In genomic region chr14:23041729-23042128, GRCh38 we compare ENCODE assay signal across 20 cellular contexts. TPM values are rescaled to one million over a fixed set of nuclear protein-coding genes. Genes with fewer than 3 reads are reported as not detected.
DNase-seq lines count a peak whose midpoint lies in the region; ATAC-seq and TF ChIP-seq lines count a peak whose summit lies in the region.
"Had no signal": no experiment of that assay in that cellular context is flagged by ENCODE, and none has a peak within 500 bp of the region (broad histone marks: within the 10 kb centered on the region; RNA-seq: fewer than 3 reads in every experiment).

No MANE protein-coding gene starts in this region.

- ATAC-seq in PC-3, result peak; percentile 96
- ATAC-seq: Right ventricle myocardium inferior had no signal

- H3K4me3 ChIP-seq in PC-3 (ENCODE audit: low read length) (no peak overlapping the region), fibroblast of mammary gland (ENCODE audit: control insufficient read depth, low read depth, low read length) (no peak overlapping the region), lower leg skin (ENCODE audit: low read depth, poor library complexity, severe bottlenecking) (no peak overlapping the region)
- H3K4me3 ChIP-seq in CD8-positive, alpha-beta memory T cell (ENCODE audit: low read length), result no peak overlapping the region

- no peak overlapping the region for H3K9ac ChIP-seq in PC-3 (ENCODE audit: low read length)

- WGBS in lower leg skin, 2 donors, result 81 to 84% methylated on average over 7 to 8 of the region's 8 CpGs

- H3K4me2 ChIP-seq in PC-3 (ENCODE audit: low read length), result peak overlapping the region; percentile 29; the same call in 1 of the 2 replicates

- DNase-seq in AG20443 (ENCODE audit: low spot score) (peak; percentile 15), HCEC 1CT (peak; percentile 67), PC-3 (peak; percentile 79), fibroblast of mammary gland (ENCODE audit: low read depth) (peak; percentile 44), activated gamma-delta T cell (lab: John Stamatoyannopoulos, UW) (no peak), NCI-H226 (no peak), lower leg skin (ENCODE audit: low spot score in 2 of 2) (no peak)
- DNase-seq in CD8-positive, alpha-beta memory T cell, result no peak
- DNase-seq: AML-193, DMS79, GDM1, H9, Karpas-422, NCI-H1105, NCI-H2081 treated with DMSO at 0.1 percent for 48 hours, NCI-H524 had no signal

- H3K4me3 Mint-ChIP-seq in CD8-positive, alpha-beta memory T cell, result no peak overlapping the region
- H3K4me3 Mint-ChIP-seq: H9; T-helper 2 cell treated with Interferon-gamma antibody and Interleukin-4, amounts not matched to agents 5 μg/mL and 100 μg/mL, for 36 hours had no signal

- H3K27me3 Mint-ChIP-seq in CD8-positive, alpha-beta memory T cell, result peaks cover 0 to 4% of the 10 kb centered on the region in 2 donors

- H3K4me1 Mint-ChIP-seq in CD8-positive, alpha-beta memory T cell, result no peaks in the 10 kb centered on the region

- POLR2A ChIA-PET in PC-3 (lab: Charles Lee; ENCODE audit: unreplicated experiment), result interaction anchor here (0.6 kb wide), 1 partner anchor 18 kb away, joined by 6 read pairs; no protein-coding TSS in a partner anchor
- POLR2A ChIA-PET in CD8-positive, alpha-beta memory T cell (lab: Charles Lee), result no interaction called here

- CTCF ChIA-PET in PC-3 (lab: Charles Lee), result interaction anchor here (0.6 to 1.0 kb wide), 2 partner anchors 67 to 68 kb away, joined by 4 read pairs; no protein-coding TSS in a partner anchor
- CTCF ChIA-PET in CD8-positive, alpha-beta memory T cell (lab: Charles Lee), result no interaction called here

- no peaks in the 10 kb centered on the region for H3K36me3 ChIP-seq in PC-3 (ENCODE audit: low read depth, low read length)
- H3K36me3 ChIP-seq in CD8-positive, alpha-beta memory T cell (ENCODE audit: insufficient read depth, low read length), result no peaks in the 10 kb centered on the region

- no peaks in the 10 kb centered on the region for H3K9me2 ChIP-seq in PC-3 (replicated peaks; ENCODE audit: low read length)

- no peak overlapping the region for H2AFZ ChIP-seq in PC-3 (ENCODE audit: low read length)

- TF ChIP-seq CTCF in PC-3 (conservative IDR thresholded peaks at IDR 0.05; ENCODE audit: low read depth, low read length), result no peak
- no peak for TF ChIP-seq CTCF in fibroblast of mammary gland (conservative IDR thresholded peaks at IDR 0.05; ENCODE audit: control insufficient read depth, insufficient read depth, low read depth, low read length)
- no peak for TF ChIP-seq CTCF in lower leg skin (IDR thresholded peaks at IDR 0.05)

- H4K20me1 ChIP-seq in PC-3 (ENCODE audit: low read length), result no peaks in the 10 kb centered on the region

- intact Hi-C loops in PC-3 (cut with micrococcal nuclease) (no loop called here), lower leg skin (cut with DNase I; ENCODE audit: low total_unique reads) (no loop called here)

- no peak for TF ChIP-seq POLR2A in lower leg skin (IDR thresholded peaks at IDR 0.05)

- no peaks in the 10 kb centered on the region for H3K27me3 ChIP-seq in PC-3 (ENCODE audit: low read length)
- no peaks in the 10 kb centered on the region for H3K27me3 ChIP-seq in CD8-positive, alpha-beta memory T cell (ENCODE audit: insufficient read depth, low read length, poor library complexity, severe bottlenecking)

- H3F3A ChIP-seq in PC-3 (ENCODE audit: low read length, unreplicated experiment), result no peaks in the 10 kb centered on the region

- H3K9me3 ChIP-seq in PC-3 (ENCODE audit: low read length), result no peaks in the 10 kb centered on the region
- H3K9me3 ChIP-seq in CD8-positive, alpha-beta memory T cell (ENCODE audit: low read length), result no peaks in the 10 kb centered on the region

- H3K27ac Mint-ChIP-seq in CD8-positive, alpha-beta memory T cell, result no peak overlapping the region
- H3K27ac Mint-ChIP-seq: H9; T-helper 2 cell treated with Interferon-gamma antibody and Interleukin-4, amounts not matched to agents 5 μg/mL and 100 μg/mL, for 36 hours had no signal

- no peak overlapping the region; the same call in 1 of the 2 replicates for H3K27ac ChIP-seq in PC-3 (ENCODE audit: low read length)
- H3K27ac ChIP-seq in CD8-positive, alpha-beta memory T cell (ENCODE audit: low read depth, low read length), result no peak overlapping the region
- H3K27ac ChIP-seq: C4-2B had no signal

- H3K36me3 Mint-ChIP-seq in CD8-positive, alpha-beta memory T cell, result no peaks in the 10 kb centered on the region

- no TSS peak for BruUV-seq in PC-3 (replicated peaks; lab: Mats Ljungman, UMichigan)

- H3K9me3 Mint-ChIP-seq in CD8-positive, alpha-beta memory T cell, result no peaks in the 10 kb centered on the region
- H3K9me3 Mint-ChIP-seq: H9; T-helper 2 cell treated with Interferon-gamma antibody and Interleukin-4, amounts not matched to agents 5 μg/mL and 100 μg/mL, for 36 hours had no signal

- H3K4me1 ChIP-seq in PC-3 (ENCODE audit: insufficient read depth, low read length), result peaks cover 20% of the 10 kb centered on the region
- H3K4me1 ChIP-seq in CD8-positive, alpha-beta memory T cell (ENCODE audit: insufficient read depth, low read length), result no peaks in the 10 kb centered on the region

- H3K79me2 ChIP-seq in PC-3 (ENCODE audit: low read length), result no peaks in the 10 kb centered on the region

RNA-seq across cellular contexts. Expression of gene PSMB11, which starts 0.3 kb away (rescaled TPM):
- total RNA-seq in PC-3 (2014; rRNA removed) (not detected in 2 replicates), lower leg skin (not detected)
- not detected for total RNA-seq in CD8-positive, alpha-beta memory T cell
- not detected for polyA plus RNA-seq in CD8-positive, alpha-beta memory T cell
- total RNA-seq: H9, Right ventricle myocardium inferior, SK-MEL-5 had no signal

RNA-seq across cellular contexts. Expression of gene PSMB5, which starts 7.0 kb away (rescaled TPM):
- total RNA-seq in PC-3 (2014; rRNA removed), result 368 and 424 TPM in 2 replicates
- total RNA-seq in CD8-positive, alpha-beta memory T cell, result 100 to 1,000 TPM; 186 to 198 TPM
- polyA plus RNA-seq in CD8-positive, alpha-beta memory T cell, result 37.1 TPM
- total RNA-seq in lower leg skin, result 100 to 1,000 TPM in 2 of 4 donors, 10 to 100 TPM in 2; 70.6 to 148 (median 116) TPM

RNA-seq across cellular contexts. Expression of gene CDH24, which starts 15.6 kb away (rescaled TPM):
- total RNA-seq in PC-3 (2014; rRNA removed), result 14.8 and 16.4 TPM in 2 replicates
- total RNA-seq in CD8-positive, alpha-beta memory T cell, result under 1 TPM; 0.82 to 0.88 TPM
- polyA plus RNA-seq in CD8-positive, alpha-beta memory T cell, result 0.36 TPM
- 1 to 10 TPM; 3.0 to 4.9 (median 3.9) TPM for total RNA-seq in lower leg skin

RNA-seq across cellular contexts. Expression of gene C14orf93, which starts 31.8 kb away (rescaled TPM):
- total RNA-seq in PC-3 (2014; rRNA removed), result 5.8 and 6.2 TPM in 2 replicates
- total RNA-seq in CD8-positive, alpha-beta memory T cell, result 1 to 10 TPM; 7.5 to 8.3 TPM
- 5.8 TPM for polyA plus RNA-seq in CD8-positive, alpha-beta memory T cell
- total RNA-seq in lower leg skin, result 10 to 100 TPM; 16.9 to 29.6 (median 23.2) TPM

RNA-seq across cellular contexts. Expression of gene ACIN1, which starts 53.2 kb away (rescaled TPM):
- total RNA-seq in PC-3 (2014; rRNA removed) (112 and 116 TPM in 2 replicates), lower leg skin (10 to 100 TPM; 52.7 to 97.5 (median 79.8) TPM)
- 100 to 1,000 TPM; 195 to 198 TPM for total RNA-seq in CD8-positive, alpha-beta memory T cell
- 15.1 TPM for polyA plus RNA-seq in CD8-positive, alpha-beta memory T cell

Comparison
In these comparisons a context has a peak if more than half of its experiments do, and no peak if none do; other contexts are left out.
1. DNase-seq: peak in AG20443 (single experiment), HCEC 1CT (single experiment), PC-3 (single experiment) and fibroblast of mammary gland (single experiment); none in activated gamma-delta T cell (single experiment), CD8-positive, alpha-beta memory T cell (0 of 5), NCI-H226 (single experiment) and lower leg skin (0 of 2).